10 cellular contexts compared by ENCODE assay signal in the genomic region with DNA sequence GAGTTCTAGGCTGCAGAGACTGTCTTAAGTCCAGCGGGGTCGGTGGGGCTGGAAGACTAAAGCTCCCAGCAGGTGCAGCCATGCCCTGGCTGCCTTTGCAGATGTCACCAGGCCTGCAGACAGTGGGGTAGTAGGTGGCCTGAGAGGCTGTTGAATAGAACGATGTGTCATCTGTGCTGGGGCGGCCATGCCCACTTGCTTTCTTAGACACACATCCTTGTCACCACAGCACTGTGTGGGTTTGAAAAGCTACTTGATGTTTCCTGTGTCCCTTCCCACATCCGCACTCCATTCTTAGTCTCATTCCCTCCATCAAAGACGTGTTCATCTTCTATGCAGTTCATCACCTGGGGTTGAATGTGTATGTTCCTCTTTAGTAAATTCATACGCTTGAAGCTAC.
DNase-seq lines count a peak whose midpoint lies in the region; ATAC-seq and TF ChIP-seq lines count a peak whose summit lies in the region.
"Had no signal": no experiment of that assay in that cellular context is flagged by ENCODE, and none has a peak within 500 bp of the region (broad histone marks: within the 10 kb centered on the region; RNA-seq: fewer than 3 reads in every experiment).

No MANE protein-coding gene starts in this region.

- H3K4ac ChIP-seq in trophoblast cell (ENCODE audit: low read depth, low read length): peak overlapping the region; percentile 1

- no peak overlapping the region for H4K91ac ChIP-seq in trophoblast cell (ENCODE audit: low read depth, low read length)

- H3K27ac ChIP-seq in ACC112 (ENCODE audit: low read depth, low read length) (peak overlapping the region; percentile 52), RWPE2 (ENCODE audit: poor library complexity, severe bottlenecking) (no peak overlapping the region), mammary epithelial cell (ENCODE audit: insufficient read depth, low read depth, low read length) (peak overlapping the region; percentile 50), trophoblast cell (ENCODE audit: low read depth, low read length) (peak overlapping the region; percentile 71)
- H3K27ac ChIP-seq: SK-N-MC had no signal

- no peak overlapping the region for H3K4me3 Mint-ChIP-seq in stimulated activated naive B cell treated with anti-CD40 and anti-IgM and Interleukin-4, amounts not matched to agents 10 μg/mL and 1 μg/mL and 100 μg/mL, for 72 hours
- H3K4me3 Mint-ChIP-seq: CD4-positive, CD25-positive, alpha-beta regulatory T cell had no signal

- H3K4me3 ChIP-seq in ACC112 (ENCODE audit: low read depth, low read length) (no peak overlapping the region), RWPE2 (ENCODE audit: severe bottlenecking) (no peak overlapping the region), mammary epithelial cell (replicated peaks in 1 of 3; ENCODE audit: insufficient read depth in 1 of 3, low read depth in 2 of 3, low read length in 3 of 3) (no peak overlapping the region), trophoblast cell (ENCODE audit: low read depth, low read length) (peak overlapping the region; percentile 24)
- H3K4me3 ChIP-seq: SK-N-MC had no signal

- peak overlapping the region; percentile 8 for H2BK12ac ChIP-seq in trophoblast cell (ENCODE audit: low read length)

- H3K4me2 ChIP-seq in mammary epithelial cell (ENCODE audit: insufficient read depth, low read depth, low read length): peak overlapping the region; percentile 17
- H3K4me2 ChIP-seq in trophoblast cell (ENCODE audit: low read length): no peak overlapping the region

- intact Hi-C loops in mammary epithelial cell (cut with micrococcal nuclease): no loop called here

- H3K9me3 ChIP-seq in RWPE2 (ENCODE audit: severe bottlenecking): no peaks in the 10 kb centered on the region
- H3K9me3 ChIP-seq in mammary epithelial cell (replicated peaks; ENCODE audit: insufficient read depth, low read length): peaks cover 2% of the 10 kb centered on the region
- H3K9me3 ChIP-seq in trophoblast cell (ENCODE audit: insufficient read depth, low read depth, low read length): peaks cover 9% of the 10 kb centered on the region

- H3K79me2 ChIP-seq in ACC112 (ENCODE audit: control insufficient read depth, insufficient read depth, low read length, unreplicated experiment): no peaks in the 10 kb centered on the region
- H3K79me2 ChIP-seq in mammary epithelial cell (ENCODE audit: insufficient read depth, low read length): peaks cover 58% of the 10 kb centered on the region
- no peaks in the 10 kb centered on the region for H3K79me2 ChIP-seq in trophoblast cell (ENCODE audit: control insufficient read depth, insufficient read depth, low read length, poor library complexity)

- WGBS in mammary epithelial cell (ENCODE audit: low coverage, missing lambda C conversion rate): 71% methylated on average over 6 of the region's 7 CpGs
- WGBS in trophoblast cell (ENCODE audit: extremely low coverage, insufficient coverage, insufficient read length): no CpG with 5 or more reads among the region's 7 CpGs

- peaks cover 29% of the 10 kb centered on the region for H3K4me1 ChIP-seq in ACC112 (ENCODE audit: control insufficient read depth, insufficient read depth, low read length, unreplicated experiment)
- H3K4me1 ChIP-seq in RWPE2 (ENCODE audit: insufficient read depth, poor library complexity, severe bottlenecking): peaks cover 13% of the 10 kb centered on the region
- H3K4me1 ChIP-seq in mammary epithelial cell (ENCODE audit: insufficient read depth, low read length): peaks cover 29% of the 10 kb centered on the region
- H3K4me1 ChIP-seq in trophoblast cell (ENCODE audit: control insufficient read depth in 1 of 2, insufficient read depth in 2 of 2, low read length in 2 of 2): peaks cover 19 to 20% of the 10 kb centered on the region in 2 experiments

- H3K23ac ChIP-seq in trophoblast cell (ENCODE audit: low read length): no peak overlapping the region

- ATAC-seq in RWPE2 (ENCODE audit: low read depth) (peak; percentile 24; the same call in 1 of the 3 replicates), HG03432 (IDR thresholded peaks at IDR 0.05; ENCODE audit: unreplicated experiment) (no peak), HG02840 (IDR thresholded peaks at IDR 0.05; ENCODE audit: low FRiP score, unreplicated experiment) (no peak), HG03159 (IDR thresholded peaks at IDR 0.05; ENCODE audit: unreplicated experiment) (no peak)
- no peak for ATAC-seq in stimulated activated naive B cell treated with anti-CD40 and anti-IgM and Interleukin-4, amounts not matched to agents 10 μg/mL and 1 μg/mL and 100 μg/mL, for 72 hours (replicated peaks)

- TF ChIP-seq CTCF in RWPE2 (IDR thresholded peaks at IDR 0.05; ENCODE audit: poor library complexity, severe bottlenecking) (no peak), mammary epithelial cell (conservative IDR thresholded peaks at IDR 0.05 in 1 of 2, IDR thresholded peaks at IDR 0.05 in 1 of 2; ENCODE audit: extremely low read depth in 1 of 2, insufficient read depth in 1 of 2, low read depth in 1 of 2, low read length in 2 of 2) (no peak)

- H3K14ac ChIP-seq in trophoblast cell (ENCODE audit: low read length): no peak overlapping the region

- no peak overlapping the region for H3K27ac Mint-ChIP-seq in stimulated activated naive B cell treated with anti-CD40 and anti-IgM and Interleukin-4, amounts not matched to agents 10 μg/mL and 1 μg/mL and 100 μg/mL, for 72 hours
- H3K27ac Mint-ChIP-seq: CD4-positive, CD25-positive, alpha-beta regulatory T cell had no signal

- peak overlapping the region; percentile 4 for H2AK5ac ChIP-seq in trophoblast cell (ENCODE audit: low read length)

- no peak overlapping the region for H4K12ac ChIP-seq in trophoblast cell (ENCODE audit: low read depth, low read length)

- H3K27me3 ChIP-seq in ACC112 (ENCODE audit: insufficient read depth, low read length): no peaks in the 10 kb centered on the region
- no peaks in the 10 kb centered on the region for H3K27me3 ChIP-seq in RWPE2 (ENCODE audit: insufficient read depth, poor library complexity, severe bottlenecking)
- H3K27me3 ChIP-seq in mammary epithelial cell (ENCODE audit: insufficient read depth, low read length): no peaks in the 10 kb centered on the region
- H3K27me3 ChIP-seq in trophoblast cell (ENCODE audit: insufficient read depth, low read length): no peaks in the 10 kb centered on the region

- in situ Hi-C loops in mammary epithelial cell (cut with MboI; ENCODE audit: low sequenced_read_pairs in 2 of 2): no loop called here

- H3K4me1 Mint-ChIP-seq in stimulated activated naive B cell treated with anti-CD40 and anti-IgM and Interleukin-4, amounts not matched to agents 10 μg/mL and 1 μg/mL and 100 μg/mL, for 72 hours: no peaks in the 10 kb centered on the region

- H3K9me3 Mint-ChIP-seq in stimulated activated naive B cell treated with anti-CD40 and anti-IgM and Interleukin-4, amounts not matched to agents 10 μg/mL and 1 μg/mL and 100 μg/mL, for 72 hours: peaks cover 2 to 5% of the 10 kb centered on the region in 2 donors

- H2AFZ ChIP-seq in ACC112 (ENCODE audit: low read length, unreplicated experiment): peak overlapping the region; percentile 70
- H2AFZ ChIP-seq in mammary epithelial cell (ENCODE audit: low read depth, low read length): no peak overlapping the region
- no peak overlapping the region for H2AFZ ChIP-seq in trophoblast cell (ENCODE audit: insufficient read depth, low read length, poor library complexity)

- DNase-seq in RWPE2 (ENCODE audit: low spot score) (no peak), mammary epithelial cell (no peak), trophoblast cell (no peak)
- DNase-seq in stimulated activated naive B cell treated with anti-CD40 and anti-IgM and Interleukin-4, amounts not matched to agents 10 μg/mL and 1 μg/mL and 100 μg/mL, for 72 hours: no peak

- H3K36me3 ChIP-seq in ACC112 (ENCODE audit: insufficient read depth, low read length) (peaks cover 2% of the 10 kb centered on the region; the same call in 1 of the 2 replicates), RWPE2 (ENCODE audit: low read depth) (no peaks in the 10 kb centered on the region), mammary epithelial cell (ENCODE audit: insufficient read depth, low read length) (no peaks in the 10 kb centered on the region), trophoblast cell (ENCODE audit: control insufficient read depth in 1 of 2, insufficient read depth in 2 of 2, low read length in 2 of 2) (peaks cover 12 to 20% of the 10 kb centered on the region in 2 experiments)

- no TSS peak for BruUV-seq in mammary epithelial cell (replicated peaks; lab: Mats Ljungman, UMichigan)

- H3K79me1 ChIP-seq in trophoblast cell (ENCODE audit: low read length): peaks cover 6% of the 10 kb centered on the region

- peak overlapping the region; percentile 17 for H3K9ac ChIP-seq in mammary epithelial cell (ENCODE audit: insufficient read depth, low read length)
- no peak overlapping the region for H3K9ac ChIP-seq in trophoblast cell (ENCODE audit: low read length)

- H4K8ac ChIP-seq in trophoblast cell (ENCODE audit: low read depth, low read length): no peak overlapping the region

- peak overlapping the region; percentile 28 for H3K18ac ChIP-seq in trophoblast cell (ENCODE audit: low read length)

- no peaks in the 10 kb centered on the region for H3K36me3 Mint-ChIP-seq in stimulated activated naive B cell treated with anti-CD40 and anti-IgM and Interleukin-4, amounts not matched to agents 10 μg/mL and 1 μg/mL and 100 μg/mL, for 72 hours
- H3K36me3 Mint-ChIP-seq: CD4-positive, CD25-positive, alpha-beta regulatory T cell had no signal

- CTCF ChIA-PET in mammary epithelial cell (lab: Charles Lee; ENCODE audit: low non-redundant PET): no interaction called here

- H2BK120ac ChIP-seq in trophoblast cell (ENCODE audit: insufficient read depth, low read length, poor library complexity): no peak overlapping the region

- dilution Hi-C loops in mammary epithelial cell (cut with HindIII; ENCODE audit: low sequenced_read_pairs): loop anchor here (5.0 kb wide), 1 partner anchor 37 kb away; no protein-coding TSS in a partner anchor

- peaks cover 0 to 4% of the 10 kb centered on the region in 2 donors for H3K27me3 Mint-ChIP-seq in stimulated activated naive B cell treated with anti-CD40 and anti-IgM and Interleukin-4, amounts not matched to agents 10 μg/mL and 1 μg/mL and 100 μg/mL, for 72 hours
- H3K27me3 Mint-ChIP-seq: CD4-positive, CD25-positive, alpha-beta regulatory T cell had no signal

- no peaks in the 10 kb centered on the region for H4K20me1 ChIP-seq in mammary epithelial cell (ENCODE audit: insufficient read depth, low read length)

- no peak overlapping the region for H2BK5ac ChIP-seq in trophoblast cell (ENCODE audit: low read depth, low read length, poor library complexity)
